9 cellular contexts compared by ENCODE assay signal in genomic region chr15:88243895-88244787, GRCh38. TPM values are rescaled to one million over a fixed set of nuclear protein-coding genes. Genes with fewer than 3 reads are reported as not detected.
A peak's percentile ranks its signal among the peaks of the same experiment; 100 is the strongest.
DNase-seq lines count a peak whose midpoint lies in the region; ATAC-seq and TF ChIP-seq lines count a peak whose summit lies in the region.
"Had no signal": no experiment of that assay in that cellular context is flagged by ENCODE, and none has a peak within 500 bp of the region (broad histone marks: within the 10 kb centered on the region; RNA-seq: fewer than 3 reads in every experiment).

No MANE protein-coding gene starts in this region.

- peaks cover 0 to 5% of the 10 kb centered on the region in 2 donors for H3K27me3 ChIP-seq in body of pancreas

- peaks cover 4% of the 10 kb centered on the region for H3K4me1 ChIP-seq in body of pancreas

- no peak overlapping the region for H3K27ac ChIP-seq in body of pancreas

- TF ChIP-seq CTCF in GM20000 (IDR thresholded peaks at IDR 0.05; ENCODE audit: extremely low read depth, missing control alignments) (peak; percentile 57), NB4 (IDR thresholded peaks at IDR 0.05; ENCODE audit: low read depth, low read length) (peak; percentile 92), body of pancreas (IDR thresholded peaks at IDR 0.05) (peak; percentile 9 to 42 (median 33))

- no peak overlapping the region for H3K4me3 ChIP-seq in NB4 (ENCODE audit: low read depth, low read length)
- H3K4me3 ChIP-seq in body of pancreas, result no peak overlapping the region

- 16 to 17% methylated on average over 2 of the region's 2 CpGs for WGBS in body of pancreas, 2 donors

- intact Hi-C loops in body of pancreas (cut with DNase I), result no loop called here

- H3K9me3 ChIP-seq in body of pancreas, result no peaks in the 10 kb centered on the region

- H3K36me3 ChIP-seq in body of pancreas (replicated peaks in 1 of 2; ENCODE audit: insufficient read depth in 1 of 2, low read depth in 2 of 2), result no peaks in the 10 kb centered on the region

- ATAC-seq in body of pancreas (no peak), GM18873 (IDR thresholded peaks at IDR 0.05; ENCODE audit: low FRiP score, unreplicated experiment) (no peak)
- ATAC-seq: naive thymus-derived CD4-positive, alpha-beta T cell had no signal

- no peak for TF ChIP-seq POLR2A in NB4 (IDR thresholded peaks at IDR 0.05; ENCODE audit: extremely low read depth, insufficient read length)
- no peak for TF ChIP-seq POLR2A in body of pancreas (IDR thresholded peaks at IDR 0.05)

- DNase-seq in DMS 273 (lab: John Stamatoyannopoulos, UW; ENCODE audit: unreplicated experiment) (peak; percentile 69), DMS 273 treated with DMSO at 0.1 percent for 48 hours (lab: John Stamatoyannopoulos, UW) (no peak), GM20000 (ENCODE audit: low spot score) (peak; percentile 46), NB4 (ENCODE audit: low read depth) (peak; percentile 45), body of pancreas (peak in 1 of 4 donors; percentile 12), midbrain (lab: John Stamatoyannopoulos, UW) (peak; percentile 6), occipital lobe (lab: John Stamatoyannopoulos, UW) (no peak)

RNA-seq across cellular contexts. Expression of gene NTRK3, which starts 12.4 kb away (rescaled TPM):
- total RNA-seq in body of pancreas (1 to 10 TPM in 1 of 2 donors, under 1 TPM in 1; 0.66 to 5.2 TPM), occipital lobe (52.3 TPM)

Comparison
In these comparisons a context has a peak if more than half of its experiments do, and no peak if none do; other contexts are left out.
1. DNase-seq: peak in DMS 273 (single experiment), GM20000 (single experiment), NB4 (single experiment) and midbrain (single experiment); none in DMS 273 treated with DMSO at 0.1 percent for 48 hours (single experiment) and occipital lobe (single experiment).
2. CTCF ChIP-seq: peak in every context shown above with its lines; median percentile 92 in NB4; 57 in GM20000; 33 in body of pancreas.